9 cellular contexts compared by ENCODE assay signal in the genomic region with DNA sequence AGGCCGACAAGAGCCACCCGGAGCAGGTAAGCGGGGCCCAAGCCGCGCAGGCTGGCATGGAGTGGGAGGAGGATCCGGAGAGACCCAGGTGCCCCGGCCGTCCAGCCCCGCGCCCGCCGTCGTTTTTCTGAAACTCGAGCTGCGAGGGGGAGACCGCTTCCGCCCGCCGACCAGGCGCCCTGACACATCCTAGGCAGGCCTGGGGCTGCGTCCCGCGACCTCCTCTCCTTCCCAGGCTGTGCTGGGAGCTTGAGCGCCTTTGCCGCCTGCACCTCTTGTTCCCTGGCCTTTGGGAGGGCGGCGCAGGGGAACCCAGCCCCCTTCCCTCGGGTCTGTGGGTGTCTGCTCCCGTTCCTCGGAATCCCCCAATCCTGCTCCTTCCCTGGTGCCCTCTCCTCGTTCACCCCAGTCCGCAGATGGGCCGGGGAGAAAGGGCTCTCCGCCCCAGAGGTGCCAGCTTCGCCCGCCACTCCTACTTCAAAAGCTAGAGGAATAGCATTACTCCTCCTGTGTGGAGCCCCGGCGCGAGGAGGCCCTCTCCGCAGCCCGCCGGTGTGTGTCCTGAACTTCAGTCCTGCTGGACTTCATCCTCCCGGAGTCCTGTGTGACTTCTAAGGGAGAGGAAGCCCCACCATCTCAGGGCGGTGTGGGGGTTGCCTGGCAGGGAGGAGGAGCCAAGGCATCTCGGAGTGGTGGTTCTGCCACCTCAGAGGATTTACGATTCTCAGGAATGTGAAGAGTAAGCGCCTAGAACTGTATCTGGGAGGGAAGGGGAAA. TPM values are rescaled to one million over a fixed set of nuclear protein-coding genes. Genes with fewer than 3 reads are reported as not detected.
DNase-seq lines count a peak whose midpoint lies in the region; ATAC-seq, FAIRE-seq and TF ChIP-seq lines count a peak whose summit lies in the region.
"Had no signal": no experiment of that assay in that cellular context is flagged by ENCODE, and none has a peak within 500 bp of the region (broad histone marks: within the 10 kb centered on the region; RNA-seq: fewer than 3 reads in every experiment).

No MANE protein-coding gene starts in this region.

- H3K4me3 Mint-ChIP-seq in activated T-helper 17 cell treated with anti-CD3 and anti-CD28 coated beads, Interleukin-2, amount 50 U/mL, for 72 hours = peak overlapping the region; percentile 100
- peak overlapping the region; percentile 87 for H3K4me3 Mint-ChIP-seq in glutamatergic neuron (ENCODE audit: unreplicated experiment)

- no peak for FAIRE-seq in frontal cortex (lab: Jason Lieb, UNC)

- H3K27ac ChIP-seq in 22Rv1 = no peak overlapping the region

- peak overlapping the region; percentile 98 for H3K4me3 ChIP-seq in retinal pigment epithelial cell (ENCODE audit: low read length)

- peak overlapping the region; percentile 98 for H3K27ac Mint-ChIP-seq in activated T-helper 17 cell treated with anti-CD3 and anti-CD28 coated beads, Interleukin-2, amount 50 U/mL, for 72 hours
- H3K27ac Mint-ChIP-seq in glutamatergic neuron (ENCODE audit: unreplicated experiment) = peak overlapping the region; percentile 36

- no peaks in the 10 kb centered on the region for H3K9me3 Mint-ChIP-seq in activated T-helper 17 cell treated with anti-CD3 and anti-CD28 coated beads, Interleukin-2, amount 50 U/mL, for 72 hours
- H3K9me3 Mint-ChIP-seq in glutamatergic neuron (ENCODE audit: unreplicated experiment) = peaks cover 8% of the 10 kb centered on the region

- TF ChIP-seq CTCF in 22Rv1 (IDR thresholded peaks at IDR 0.05) (peak; percentile 8), glutamatergic neuron (IDR thresholded peaks at IDR 0.05; ENCODE audit: partially characterized antibody, unreplicated experiment) (no peak), retinal pigment epithelial cell (conservative IDR thresholded peaks at IDR 0.05; ENCODE audit: low read depth, low read length) (no peak)

- peaks cover 23% of the 10 kb centered on the region for H3K4me1 Mint-ChIP-seq in activated T-helper 17 cell treated with anti-CD3 and anti-CD28 coated beads, Interleukin-2, amount 50 U/mL, for 72 hours
- peaks cover 7% of the 10 kb centered on the region for H3K4me1 Mint-ChIP-seq in glutamatergic neuron (ENCODE audit: low read depth, unreplicated experiment)

- peak; percentile 19 for ATAC-seq in GM19351 (IDR thresholded peaks at IDR 0.05; ENCODE audit: unreplicated experiment)
- peak; percentile 22 for ATAC-seq in activated T-helper 17 cell treated with anti-CD3 and anti-CD28 coated beads, Interleukin-2, amount 50 U/mL, for 72 hours (replicated peaks)

- DNase-seq in LHCN-M2 (ENCODE audit: low read depth) = peak; percentile 44
- no peak for DNase-seq in glutamatergic neuron
- no peak for DNase-seq in retinal pigment epithelial cell (ENCODE audit: low read depth)
- DNase-seq in frontal cortex (ENCODE audit: low spot score in 2 of 2) = no peak
- DNase-seq in amniotic stem cell (lab: John Stamatoyannopoulos, UW) = no peak

- peaks cover 51% of the 10 kb centered on the region for H3K36me3 Mint-ChIP-seq in activated T-helper 17 cell treated with anti-CD3 and anti-CD28 coated beads, Interleukin-2, amount 50 U/mL, for 72 hours (ENCODE audit: low read depth)
- H3K36me3 Mint-ChIP-seq in glutamatergic neuron (ENCODE audit: unreplicated experiment) = no peaks in the 10 kb centered on the region

- H3K27me3 Mint-ChIP-seq in activated T-helper 17 cell treated with anti-CD3 and anti-CD28 coated beads, Interleukin-2, amount 50 U/mL, for 72 hours = no peaks in the 10 kb centered on the region
- peaks cover 3% of the 10 kb centered on the region for H3K27me3 Mint-ChIP-seq in glutamatergic neuron (ENCODE audit: unreplicated experiment)

RNA-seq across cellular contexts. Expression of a gene that starts 1.0 kb away (rescaled TPM):
- total RNA-seq in LHCN-M2 (2014; rRNA removed) = 97.6 and 119 TPM in 2 replicates
- polyA plus RNA-seq in LHCN-M2 (2012) = 98.4 TPM
- total RNA-seq in activated T-helper 17 cell treated with anti-CD3 and anti-CD28 coated beads, Interleukin-2, amount 50 U/mL, for 72 hours = 100 to 1,000 TPM in 1 of 2 donors, 10 to 100 TPM in 1; 76.2 to 160 TPM
- 26.9 TPM for total RNA-seq in glutamatergic neuron (ENCODE audit: unreplicated experiment)
- total RNA-seq in frontal cortex = 4.1 TPM

RNA-seq across cellular contexts. Expression of a gene that starts 12.4 kb away (rescaled TPM):
- total RNA-seq in LHCN-M2 (2014; rRNA removed) = 0.19 and 0.34 TPM in 2 replicates
- polyA plus RNA-seq in LHCN-M2 (2012) = 0.70 TPM
- total RNA-seq in activated T-helper 17 cell treated with anti-CD3 and anti-CD28 coated beads, Interleukin-2, amount 50 U/mL, for 72 hours = 1 to 10 TPM; 2.5 to 3.4 TPM
- total RNA-seq in glutamatergic neuron (ENCODE audit: unreplicated experiment) = 2.1 TPM
- total RNA-seq in frontal cortex = 0.82 TPM
- total RNA-seq: glomerular endothelial cell had no signal

RNA-seq across cellular contexts. Expression of a gene that starts 26.7 kb away (rescaled TPM):
- total RNA-seq in LHCN-M2 (2014; rRNA removed) (35.5 and 39.1 TPM in 2 replicates), glutamatergic neuron (ENCODE audit: unreplicated experiment) (67.8 TPM), frontal cortex (13.9 TPM)
- polyA plus RNA-seq in LHCN-M2 (2012) = 43.9 TPM
- 10 to 100 TPM; 31.6 to 39.2 TPM for total RNA-seq in activated T-helper 17 cell treated with anti-CD3 and anti-CD28 coated beads, Interleukin-2, amount 50 U/mL, for 72 hours

RNA-seq across cellular contexts. Expression of a gene that starts 36.7 kb away (rescaled TPM):
- total RNA-seq in LHCN-M2 (2014; rRNA removed) (not detected in 2 replicates), glutamatergic neuron (ENCODE audit: unreplicated experiment) (not detected), frontal cortex (0.41 TPM)
- polyA plus RNA-seq in LHCN-M2 (2012) = not detected
- total RNA-seq in activated T-helper 17 cell treated with anti-CD3 and anti-CD28 coated beads, Interleukin-2, amount 50 U/mL, for 72 hours = not detected
- total RNA-seq: glomerular endothelial cell had no signal
